ENCODE assay signal across 1 cellular context in the genomic region with DNA sequence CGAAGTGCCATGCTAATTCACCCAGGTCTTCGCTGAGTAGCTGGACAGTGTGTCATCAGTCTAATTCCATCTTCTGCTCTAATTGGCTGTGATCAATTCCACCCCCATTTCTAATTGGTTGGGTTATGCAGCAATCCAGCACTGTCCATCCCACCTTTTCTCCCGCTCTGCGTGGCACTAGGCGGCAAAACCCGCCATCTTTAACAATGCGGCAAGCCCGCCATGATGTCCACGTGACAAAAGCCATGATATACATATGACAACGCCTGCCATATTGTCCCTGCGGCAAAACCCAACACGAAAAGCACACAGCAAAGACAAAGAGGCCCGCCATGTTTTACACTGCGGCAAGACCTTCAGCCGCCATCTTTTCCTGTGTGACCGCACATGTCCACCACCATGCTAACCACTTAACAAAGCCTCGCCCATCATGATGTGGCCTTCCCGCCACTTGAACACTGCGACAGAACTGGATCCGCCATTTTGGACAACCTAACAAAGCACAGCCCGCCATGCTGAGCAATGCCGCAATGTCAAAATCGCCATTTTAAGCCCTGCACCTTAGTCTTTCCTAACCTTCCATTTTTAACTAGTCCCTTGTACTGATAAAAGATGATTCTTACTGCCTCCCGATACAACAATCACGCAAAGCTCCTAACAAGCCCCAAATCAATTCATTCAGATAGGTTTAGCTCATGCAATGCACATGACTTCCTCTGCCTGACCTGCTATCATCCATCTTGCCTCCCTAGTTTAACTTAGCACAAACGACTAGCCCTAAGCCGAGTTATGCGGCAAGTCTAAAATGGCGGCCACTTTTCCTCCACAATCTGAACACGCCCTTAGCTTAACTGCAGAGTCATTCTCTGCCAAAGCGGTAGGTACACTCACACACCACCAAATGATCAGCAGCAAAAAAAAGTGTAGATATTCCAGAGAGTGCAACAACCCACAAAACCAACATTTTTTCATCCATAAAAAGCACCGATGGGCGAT.
TF ChIP-seq lines count a peak whose summit lies in the region.

No MANE protein-coding gene starts in this region.

TF ChIP-seq in HEK293, 187 proteins besides CTCF, POLR2A, EP300 and RAD21 (continued from another document and continues in another):
- TF ChIP-seq, protein P1, sequence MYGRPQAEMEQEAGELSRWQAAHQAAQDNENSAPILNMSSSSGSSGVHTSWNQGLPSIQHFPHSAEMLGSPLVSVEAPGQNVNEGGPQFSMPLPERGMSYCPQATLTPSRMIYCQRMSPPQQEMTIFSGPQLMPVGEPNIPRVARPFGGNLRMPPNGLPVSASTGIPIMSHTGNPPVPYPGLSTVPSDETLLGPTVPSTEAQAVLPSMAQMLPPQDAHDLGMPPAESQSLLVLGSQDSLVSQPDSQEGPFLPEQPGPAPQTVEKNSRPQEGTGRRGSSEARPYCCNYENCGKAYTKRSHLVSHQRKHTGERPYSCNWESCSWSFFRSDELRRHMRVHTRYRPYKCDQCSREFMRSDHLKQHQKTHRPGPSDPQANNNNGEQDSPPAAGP (tag by site-specific recombination; IDR thresholded peaks at IDR 0.05), result peak; percentile 76
- TF ChIP-seq SP7 (tag by site-specific recombination; IDR thresholded peaks at IDR 0.05), result peak; percentile 83
- TF ChIP-seq ZSCAN23 (tag by site-specific recombination; IDR thresholded peaks at IDR 0.05), result peak; percentile 49; the same call in 1 of the 2 replicates
- no peak for TF ChIP-seq ZNF544 (tag by site-specific recombination; IDR thresholded peaks at IDR 0.05)
- TF ChIP-seq MZF1 (tag by site-specific recombination; IDR thresholded peaks at IDR 0.05; ENCODE audit: borderline replicate concordance), result no peak
- TF ChIP-seq SP3 (tag by site-specific recombination; IDR thresholded peaks at IDR 0.05), result peak; percentile 88
- TF ChIP-seq ZNF311 (tag by site-specific recombination; IDR thresholded peaks at IDR 0.05; ENCODE audit: borderline replicate concordance), result no peak
- TF ChIP-seq ZFP37 (tag by site-specific recombination; IDR thresholded peaks at IDR 0.05), result peak; percentile 88
- peak; percentile 66 for TF ChIP-seq ZNF366 (tag by site-specific recombination; conservative IDR thresholded peaks at IDR 0.05)
- TF ChIP-seq, protein P2, sequence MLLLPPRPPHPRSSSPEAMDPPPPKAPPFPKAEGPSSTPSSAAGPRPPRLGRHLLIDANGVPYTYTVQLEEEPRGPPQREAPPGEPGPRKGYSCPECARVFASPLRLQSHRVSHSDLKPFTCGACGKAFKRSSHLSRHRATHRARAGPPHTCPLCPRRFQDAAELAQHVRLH (tag by site-specific recombination; IDR thresholded peaks at IDR 0.05), result no peak; the same call in none of the 2 replicates
- TF ChIP-seq ZNF37A (tag by site-specific recombination; IDR thresholded peaks at IDR 0.05), result no peak
- TF ChIP-seq, protein P3, sequence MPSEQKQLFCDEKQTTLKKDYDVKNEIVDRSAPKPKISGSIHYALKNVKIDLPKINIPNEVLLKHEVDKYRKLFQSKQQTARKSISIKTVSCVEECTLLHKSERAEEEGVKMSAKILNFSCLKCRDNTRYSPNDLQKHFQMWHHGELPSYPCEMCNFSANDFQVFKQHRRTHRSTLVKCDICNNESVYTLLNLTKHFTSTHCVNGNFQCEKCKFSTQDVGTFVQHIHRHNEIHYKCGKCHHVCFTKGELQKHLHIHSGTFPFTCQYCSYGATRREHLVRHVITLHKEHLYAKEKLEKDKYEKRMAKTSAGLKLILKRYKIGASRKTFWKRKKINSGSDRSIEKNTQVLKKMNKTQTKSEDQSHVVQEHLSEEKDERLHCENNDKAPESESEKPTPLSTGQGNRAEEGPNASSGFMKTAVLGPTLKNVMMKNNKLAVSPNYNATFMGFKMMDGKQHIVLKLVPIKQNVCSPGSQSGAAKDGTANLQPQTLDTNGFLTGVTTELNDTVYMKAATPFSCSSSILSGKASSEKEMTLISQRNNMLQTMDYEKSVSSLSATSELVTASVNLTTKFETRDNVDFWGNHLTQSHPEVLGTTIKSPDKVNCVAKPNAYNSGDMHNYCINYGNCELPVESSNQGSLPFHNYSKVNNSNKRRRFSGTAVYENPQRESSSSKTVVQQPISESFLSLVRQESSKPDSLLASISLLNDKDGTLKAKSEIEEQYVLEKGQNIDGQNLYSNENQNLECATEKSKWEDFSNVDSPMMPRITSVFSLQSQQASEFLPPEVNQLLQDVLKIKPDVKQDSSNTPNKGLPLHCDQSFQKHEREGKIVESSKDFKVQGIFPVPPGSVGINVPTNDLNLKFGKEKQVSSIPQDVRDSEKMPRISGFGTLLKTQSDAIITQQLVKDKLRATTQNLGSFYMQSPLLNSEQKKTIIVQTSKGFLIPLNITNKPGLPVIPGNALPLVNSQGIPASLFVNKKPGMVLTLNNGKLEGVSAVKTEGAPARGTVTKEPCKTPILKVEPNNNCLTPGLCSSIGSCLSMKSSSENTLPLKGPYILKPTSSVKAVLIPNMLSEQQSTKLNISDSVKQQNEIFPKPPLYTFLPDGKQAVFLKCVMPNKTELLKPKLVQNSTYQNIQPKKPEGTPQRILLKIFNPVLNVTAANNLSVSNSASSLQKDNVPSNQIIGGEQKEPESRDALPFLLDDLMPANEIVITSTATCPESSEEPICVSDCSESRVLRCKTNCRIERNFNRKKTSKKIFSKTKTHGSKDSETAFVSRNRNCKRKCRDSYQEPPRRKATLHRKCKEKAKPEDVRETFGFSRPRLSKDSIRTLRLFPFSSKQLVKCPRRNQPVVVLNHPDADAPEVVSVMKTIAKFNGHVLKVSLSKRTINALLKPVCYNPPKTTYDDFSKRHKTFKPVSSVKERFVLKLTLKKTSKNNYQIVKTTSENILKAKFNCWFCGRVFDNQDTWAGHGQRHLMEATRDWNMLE (tag by site-specific recombination; conservative IDR thresholded peaks at IDR 0.05; ENCODE audit: low read depth), result 0 out of 2 replicates have a peak, but pooled peaks have one; percentile 29
- TF ChIP-seq, protein P4, sequence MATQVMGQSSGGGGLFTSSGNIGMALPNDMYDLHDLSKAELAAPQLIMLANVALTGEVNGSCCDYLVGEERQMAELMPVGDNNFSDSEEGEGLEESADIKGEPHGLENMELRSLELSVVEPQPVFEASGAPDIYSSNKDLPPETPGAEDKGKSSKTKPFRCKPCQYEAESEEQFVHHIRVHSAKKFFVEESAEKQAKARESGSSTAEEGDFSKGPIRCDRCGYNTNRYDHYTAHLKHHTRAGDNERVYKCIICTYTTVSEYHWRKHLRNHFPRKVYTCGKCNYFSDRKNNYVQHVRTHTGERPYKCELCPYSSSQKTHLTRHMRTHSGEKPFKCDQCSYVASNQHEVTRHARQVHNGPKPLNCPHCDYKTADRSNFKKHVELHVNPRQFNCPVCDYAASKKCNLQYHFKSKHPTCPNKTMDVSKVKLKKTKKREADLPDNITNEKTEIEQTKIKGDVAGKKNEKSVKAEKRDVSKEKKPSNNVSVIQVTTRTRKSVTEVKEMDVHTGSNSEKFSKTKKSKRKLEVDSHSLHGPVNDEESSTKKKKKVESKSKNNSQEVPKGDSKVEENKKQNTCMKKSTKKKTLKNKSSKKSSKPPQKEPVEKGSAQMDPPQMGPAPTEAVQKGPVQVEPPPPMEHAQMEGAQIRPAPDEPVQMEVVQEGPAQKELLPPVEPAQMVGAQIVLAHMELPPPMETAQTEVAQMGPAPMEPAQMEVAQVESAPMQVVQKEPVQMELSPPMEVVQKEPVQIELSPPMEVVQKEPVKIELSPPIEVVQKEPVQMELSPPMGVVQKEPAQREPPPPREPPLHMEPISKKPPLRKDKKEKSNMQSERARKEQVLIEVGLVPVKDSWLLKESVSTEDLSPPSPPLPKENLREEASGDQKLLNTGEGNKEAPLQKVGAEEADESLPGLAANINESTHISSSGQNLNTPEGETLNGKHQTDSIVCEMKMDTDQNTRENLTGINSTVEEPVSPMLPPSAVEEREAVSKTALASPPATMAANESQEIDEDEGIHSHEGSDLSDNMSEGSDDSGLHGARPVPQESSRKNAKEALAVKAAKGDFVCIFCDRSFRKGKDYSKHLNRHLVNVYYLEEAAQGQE (tag by site-specific recombination; IDR thresholded peaks at IDR 0.05), result peak; percentile 9; the same call in 1 of the 2 replicates
- TF ChIP-seq ZNF610 (tag by site-specific recombination; IDR thresholded peaks at IDR 0.05; ENCODE audit: borderline replicate concordance), result 0 out of 2 replicates have a peak, but pooled peaks have one; percentile 52
- peak; percentile 87 for TF ChIP-seq ZNF600 (tag by site-specific recombination; IDR thresholded peaks at IDR 0.05)
- peak; percentile 51 for TF ChIP-seq ZSCAN30 (tag by site-specific recombination; IDR thresholded peaks at IDR 0.05)
- no peak for TF ChIP-seq ZNF473 (tag by site-specific recombination; IDR thresholded peaks at IDR 0.05)
- TF ChIP-seq, protein P5, sequence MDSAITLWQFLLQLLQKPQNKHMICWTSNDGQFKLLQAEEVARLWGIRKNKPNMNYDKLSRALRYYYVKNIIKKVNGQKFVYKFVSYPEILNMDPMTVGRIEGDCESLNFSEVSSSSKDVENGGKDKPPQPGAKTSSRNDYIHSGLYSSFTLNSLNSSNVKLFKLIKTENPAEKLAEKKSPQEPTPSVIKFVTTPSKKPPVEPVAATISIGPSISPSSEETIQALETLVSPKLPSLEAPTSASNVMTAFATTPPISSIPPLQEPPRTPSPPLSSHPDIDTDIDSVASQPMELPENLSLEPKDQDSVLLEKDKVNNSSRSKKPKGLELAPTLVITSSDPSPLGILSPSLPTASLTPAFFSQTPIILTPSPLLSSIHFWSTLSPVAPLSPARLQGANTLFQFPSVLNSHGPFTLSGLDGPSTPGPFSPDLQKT (IDR thresholded peaks at IDR 0.05; ENCODE audit: borderline replicate concordance, low read depth, low read length), result no peak
- peak; percentile 27; the same call in 1 of the 2 replicates for TF ChIP-seq KLF16 (tag by site-specific recombination; IDR thresholded peaks at IDR 0.05)
- peak; percentile 20; the same call in 1 of the 2 replicates for TF ChIP-seq BCL11B (tag by site-specific recombination; IDR thresholded peaks at IDR 0.05; ENCODE audit: low read depth)
- TF ChIP-seq, protein P6, sequence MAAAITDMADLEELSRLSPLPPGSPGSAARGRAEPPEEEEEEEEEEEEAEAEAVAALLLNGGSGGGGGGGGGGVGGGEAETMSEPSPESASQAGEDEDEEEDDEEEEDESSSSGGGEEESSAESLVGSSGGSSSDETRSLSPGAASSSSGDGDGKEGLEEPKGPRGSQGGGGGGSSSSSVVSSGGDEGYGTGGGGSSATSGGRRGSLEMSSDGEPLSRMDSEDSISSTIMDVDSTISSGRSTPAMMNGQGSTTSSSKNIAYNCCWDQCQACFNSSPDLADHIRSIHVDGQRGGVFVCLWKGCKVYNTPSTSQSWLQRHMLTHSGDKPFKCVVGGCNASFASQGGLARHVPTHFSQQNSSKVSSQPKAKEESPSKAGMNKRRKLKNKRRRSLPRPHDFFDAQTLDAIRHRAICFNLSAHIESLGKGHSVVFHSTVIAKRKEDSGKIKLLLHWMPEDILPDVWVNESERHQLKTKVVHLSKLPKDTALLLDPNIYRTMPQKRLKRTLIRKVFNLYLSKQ (tag by site-specific recombination; IDR thresholded peaks at IDR 0.05; ENCODE audit: borderline replicate concordance), result no peak
- TF ChIP-seq ZNF184 (tag by site-specific recombination; IDR thresholded peaks at IDR 0.05), result no peak
- no peak for TF ChIP-seq ZNF155 (tag by site-specific recombination; IDR thresholded peaks at IDR 0.05)
- TF ChIP-seq, protein P7, sequence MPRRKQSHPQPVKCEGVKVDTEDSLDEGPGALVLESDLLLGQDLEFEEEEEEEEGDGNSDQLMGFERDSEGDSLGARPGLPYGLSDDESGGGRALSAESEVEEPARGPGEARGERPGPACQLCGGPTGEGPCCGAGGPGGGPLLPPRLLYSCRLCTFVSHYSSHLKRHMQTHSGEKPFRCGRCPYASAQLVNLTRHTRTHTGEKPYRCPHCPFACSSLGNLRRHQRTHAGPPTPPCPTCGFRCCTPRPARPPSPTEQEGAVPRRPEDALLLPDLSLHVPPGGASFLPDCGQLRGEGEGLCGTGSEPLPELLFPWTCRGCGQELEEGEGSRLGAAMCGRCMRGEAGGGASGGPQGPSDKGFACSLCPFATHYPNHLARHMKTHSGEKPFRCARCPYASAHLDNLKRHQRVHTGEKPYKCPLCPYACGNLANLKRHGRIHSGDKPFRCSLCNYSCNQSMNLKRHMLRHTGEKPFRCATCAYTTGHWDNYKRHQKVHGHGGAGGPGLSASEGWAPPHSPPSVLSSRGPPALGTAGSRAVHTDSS (tag by site-specific recombination; IDR thresholded peaks at IDR 0.05), result peak; percentile 38
- TF ChIP-seq ZFP41 (tag by site-specific recombination; IDR thresholded peaks at IDR 0.05; ENCODE audit: borderline replicate concordance), result no peak
- TF ChIP-seq KLF8 (tag by site-specific recombination; IDR thresholded peaks at IDR 0.05), result peak; percentile 82
- TF ChIP-seq, protein P8, sequence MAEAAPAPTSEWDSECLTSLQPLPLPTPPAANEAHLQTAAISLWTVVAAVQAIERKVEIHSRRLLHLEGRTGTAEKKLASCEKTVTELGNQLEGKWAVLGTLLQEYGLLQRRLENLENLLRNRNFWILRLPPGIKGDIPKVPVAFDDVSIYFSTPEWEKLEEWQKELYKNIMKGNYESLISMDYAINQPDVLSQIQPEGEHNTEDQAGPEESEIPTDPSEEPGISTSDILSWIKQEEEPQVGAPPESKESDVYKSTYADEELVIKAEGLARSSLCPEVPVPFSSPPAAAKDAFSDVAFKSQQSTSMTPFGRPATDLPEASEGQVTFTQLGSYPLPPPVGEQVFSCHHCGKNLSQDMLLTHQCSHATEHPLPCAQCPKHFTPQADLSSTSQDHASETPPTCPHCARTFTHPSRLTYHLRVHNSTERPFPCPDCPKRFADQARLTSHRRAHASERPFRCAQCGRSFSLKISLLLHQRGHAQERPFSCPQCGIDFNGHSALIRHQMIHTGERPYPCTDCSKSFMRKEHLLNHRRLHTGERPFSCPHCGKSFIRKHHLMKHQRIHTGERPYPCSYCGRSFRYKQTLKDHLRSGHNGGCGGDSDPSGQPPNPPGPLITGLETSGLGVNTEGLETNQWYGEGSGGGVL (tag by site-specific recombination; IDR thresholded peaks at IDR 0.05), result no peak; the same call in 1 of the 2 replicates
- TF ChIP-seq TRIM28 (IDR thresholded peaks at IDR 0.05; ENCODE audit: borderline replicate concordance, low read length), result peak; percentile 67; the same call in 1 of the 2 replicates
- TF ChIP-seq ZFP3 (tag by site-specific recombination; IDR thresholded peaks at IDR 0.05; ENCODE audit: low read depth), result no peak
- TF ChIP-seq FEZF1 (tag by site-specific recombination; IDR thresholded peaks at IDR 0.05), result peak; percentile 88
- TF ChIP-seq OSR2 (tag by site-specific recombination; IDR thresholded peaks at IDR 0.05), result peak; percentile 19; the same call in 1 of the 2 replicates
- TF ChIP-seq ZNF830 (tag by site-specific recombination; IDR thresholded peaks at IDR 0.05; ENCODE audit: low read depth), result no peak
- TF ChIP-seq ZBTB1 (tag by site-specific recombination; IDR thresholded peaks at IDR 0.05), result peak; percentile 82; the same call in 1 of the 2 replicates
- TF ChIP-seq ZBTB21 (tag by site-specific recombination; IDR thresholded peaks at IDR 0.05), result peak; percentile 73
- no peak for TF ChIP-seq ZNF624 (tag by site-specific recombination; IDR thresholded peaks at IDR 0.05)
